10 cellular contexts compared by ENCODE assay signal in the genomic region with DNA sequence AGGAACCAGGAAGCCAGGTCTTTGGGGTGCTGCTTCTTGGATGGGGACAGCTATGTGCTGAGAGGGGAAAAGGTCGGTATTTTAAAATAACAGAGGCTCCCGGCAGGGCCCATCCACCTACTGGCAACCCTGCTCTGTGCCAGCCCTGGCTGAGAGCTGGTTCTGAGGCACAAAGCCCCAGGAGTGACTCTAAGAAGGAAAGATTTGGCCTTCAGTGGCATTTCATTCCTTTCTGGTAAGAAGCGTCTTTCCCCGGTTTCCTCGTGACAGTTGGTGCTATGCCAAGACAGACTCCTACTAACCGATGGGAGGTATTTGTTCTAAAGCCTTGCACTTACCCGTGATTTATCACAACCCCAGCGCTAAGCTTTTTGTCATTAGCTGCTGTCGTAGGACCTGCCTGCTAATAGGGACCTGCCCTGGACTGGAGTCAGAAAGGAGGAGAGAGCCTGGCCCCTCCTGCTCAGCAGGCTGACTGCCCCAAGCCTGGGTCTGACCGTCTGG.
A peak's percentile ranks its signal among the peaks of the same experiment; 100 is the strongest.
DNase-seq lines count a peak whose midpoint lies in the region; ATAC-seq and TF ChIP-seq lines count a peak whose summit lies in the region.
"Had no signal": no experiment of that assay in that cellular context is flagged by ENCODE, and none has a peak within 500 bp of the region (broad histone marks: within the 10 kb centered on the region; RNA-seq: fewer than 3 reads in every experiment).

No MANE protein-coding gene starts in this region.

- H3K4me3 ChIP-seq in KMS-11 (IDR thresholded peaks at IDR 0.05; ENCODE audit: insufficient read depth, low read depth, low read length) (no peak overlapping the region), dorsolateral prefrontal cortex (no peak overlapping the region)
- H3K4me3 ChIP-seq: ovary had no signal

- no peak overlapping the region for H2AFZ ChIP-seq in KMS-11 (ENCODE audit: low read depth)

- H3K27ac ChIP-seq in KMS-11, result no peak overlapping the region
- H3K27ac ChIP-seq in dorsolateral prefrontal cortex, result peak overlapping the region in 55 of 59 donors; percentile 3 to 88 (median 69)

- ATAC-seq in HG02970 (IDR thresholded peaks at IDR 0.05; ENCODE audit: low FRiP score, unreplicated experiment), result no peak
- ATAC-seq in GM21737 (IDR thresholded peaks at IDR 0.05; ENCODE audit: unreplicated experiment), result no peak
- ATAC-seq: stimulated activated naive B cell treated with anti-CD40 and anti-IgM and Interleukin-4, amounts not matched to agents 10 μg/mL and 1 μg/mL and 100 μg/mL, for 72 hours had no signal

- H3K27me3 ChIP-seq in KMS-11 (ENCODE audit: insufficient read depth, low read depth) (peaks cover 64% of the 10 kb centered on the region), dorsolateral prefrontal cortex (no peaks in the 10 kb centered on the region)
- H3K27me3 ChIP-seq: ovary had no signal

- peak overlapping the region; percentile 4; the same call in 1 of the 2 replicates for H3K9ac ChIP-seq in KMS-11

- DNase-seq in A172 (ENCODE audit: low spot score) (peak; percentile 61), dorsolateral prefrontal cortex (peak in 1 of 10 donors; percentile 19), midbrain (lab: John Stamatoyannopoulos, UW) (peak; percentile 24), SW 1271 (lab: John Stamatoyannopoulos, UW) (no peak), NCI-H2107 treated with DMSO at 0.1 percent for 48 hours (lab: John Stamatoyannopoulos, UW; ENCODE audit: unreplicated experiment) (no peak)
- DNase-seq: stimulated activated naive B cell treated with anti-CD40 and anti-IgM and Interleukin-4, amounts not matched to agents 10 μg/mL and 1 μg/mL and 100 μg/mL, for 72 hours had no signal

- intact Hi-C loops in dorsolateral prefrontal cortex (cut with DNase I), result no loop called here

- peak overlapping the region; percentile 52; the same call in 1 of the 2 replicates for H3K4me2 ChIP-seq in KMS-11

- no peaks in the 10 kb centered on the region for H3K36me3 ChIP-seq in KMS-11 (ENCODE audit: insufficient read depth)
- H3K36me3 ChIP-seq: ovary had no signal

- TF ChIP-seq CTCF in KMS-11 (conservative IDR thresholded peaks at IDR 0.05; ENCODE audit: low read depth, low read length) (no peak), dorsolateral prefrontal cortex (IDR thresholded peaks at IDR 0.05 in 54 of 56, conservative IDR thresholded peaks at IDR 0.05 in 2 of 56; ENCODE audit: low read depth in 1 of 56, partially characterized antibody in 56 of 56) (no peak)

- no peaks in the 10 kb centered on the region for H4K20me1 ChIP-seq in KMS-11 (ENCODE audit: insufficient read depth)

- peaks cover 25% of the 10 kb centered on the region for H3K4me1 ChIP-seq in KMS-11 (ENCODE audit: low read depth, poor library complexity, severe bottlenecking)

- no peaks in the 10 kb centered on the region for H3K79me2 ChIP-seq in KMS-11 (ENCODE audit: insufficient read depth, low read depth)

Comparison
In these comparisons a context has a peak if more than half of its experiments do, and no peak if none do; other contexts are left out.
1. DNase-seq: peak in A172 (single experiment) and midbrain (single experiment); none in SW 1271 (0 of 2) and NCI-H2107 treated with DMSO at 0.1 percent for 48 hours (single experiment).